In genomic region chr9:127977877-127978647, GRCh38 we compare ENCODE assay signal across 1 cellular context.
TF ChIP-seq lines count a peak whose summit lies in the region.

No MANE protein-coding gene starts in this region.

TF ChIP-seq in GM23338, 12 proteins besides CTCF, POLR2A, EP300 and RAD21 (continued from another document):
- TF ChIP-seq ZNF462 (CRISPR knock-in tag; IDR thresholded peaks at IDR 0.05), result no peak
- no peak for TF ChIP-seq POLR2AphosphoS5 (IDR thresholded peaks at IDR 0.05; ENCODE audit: low read depth)
- no peak for TF ChIP-seq EZH2 (IDR thresholded peaks at IDR 0.05; ENCODE audit: low read depth, unreplicated experiment)
- no peak for TF ChIP-seq CREB1 (CRISPR knock-in tag; IDR thresholded peaks at IDR 0.05; ENCODE audit: low read depth)
- no peak for TF ChIP-seq STAT1 (IDR thresholded peaks at IDR 0.05; ENCODE audit: unreplicated experiment)
- no peak for TF ChIP-seq REST (IDR thresholded peaks at IDR 0.05; ENCODE audit: unreplicated experiment)
- TF ChIP-seq ZNF114 (CRISPR knock-in tag; IDR thresholded peaks at IDR 0.05), result no peak
- TF ChIP-seq ETS1 (IDR thresholded peaks at IDR 0.05), result no peak
- no peak for TF ChIP-seq NANOG (IDR thresholded peaks at IDR 0.05; ENCODE audit: borderline replicate concordance)
